Comparison of ENCODE assay signal across 20 cellular contexts in the genomic region with DNA sequence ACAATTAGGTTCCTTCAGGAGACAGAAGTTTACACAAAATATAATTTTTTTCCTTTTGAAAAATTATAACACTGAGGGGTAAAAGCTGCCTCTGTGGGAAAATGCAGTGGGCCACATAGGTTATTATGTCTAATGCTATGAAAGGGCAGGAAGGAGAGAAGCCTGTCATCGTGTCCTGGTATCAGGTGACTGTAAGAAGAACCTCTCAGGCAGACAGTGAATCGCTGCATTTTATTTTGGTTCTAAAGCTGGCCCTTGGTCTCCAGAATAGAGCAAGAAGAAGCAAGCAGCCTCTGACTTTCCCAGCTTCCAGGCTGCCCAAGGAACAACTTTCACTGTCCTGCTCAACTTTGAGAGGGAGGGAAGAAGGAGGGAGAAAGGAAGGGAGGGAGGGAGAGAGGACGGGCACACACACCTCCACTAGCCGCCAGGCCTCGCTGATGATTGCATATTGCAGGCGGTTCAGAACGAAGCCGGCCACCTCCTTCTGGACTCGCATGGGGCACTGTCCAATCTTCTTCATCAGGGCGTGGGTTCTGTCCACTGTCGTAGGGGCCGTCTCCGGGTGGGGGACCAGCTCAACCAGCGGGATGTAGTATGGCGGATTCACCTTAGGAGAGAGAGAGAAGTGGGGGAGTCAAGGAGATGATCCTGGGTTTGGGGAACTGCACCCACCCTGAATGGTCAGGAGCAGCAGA.
"Had no signal": no experiment of that assay in that cellular context is flagged by ENCODE, and none has a peak within 500 bp of the region (broad histone marks: within the 10 kb centered on the region; RNA-seq: fewer than 3 reads in every experiment).

No MANE protein-coding gene starts in this region.

- DNase-seq: activated CD4-positive, alpha-beta T cell treated with anti-CD3 and anti-CD28 coated beads, Interleukin-2, amount 10 ng/mL, durations not matched to agents 7 days and 5 days; activated CD4-positive, CD25-positive, alpha-beta regulatory T cell; activated CD8-positive, alpha-beta memory T cell treated with anti-CD3 and anti-CD28 coated beads for 24 hours; activated naive CD4-positive, alpha-beta T cell treated with anti-CD3 and anti-CD28 coated beads for 36 hours; central memory CD4-positive, alpha-beta T cell; cortex of kidney; effector CD8-positive, alpha-beta T cell; hippocampal formation; kidney glomerular epithelial cell; naive thymus-derived CD4-positive, alpha-beta T cell; nucleus accumbens; sigmoid colon; stimulated activated CD4-positive, alpha-beta T cell treated with anti-CD3 and anti-CD28 coated beads, Interleukin-2, amount 100 ng/mL, for 24 hours; stimulated activated naive CD4-positive, alpha-beta T cell treated with Interleukin-2 at 50 U/mL for 16 hours; T-helper 2 cell; upper lobe of left lung had no signal

- ATAC-seq: activated T-helper 17 cell treated with anti-CD3 and anti-CD28 coated beads, Interleukin-2, amount 50 U/mL, for 72 hours; naive thymus-derived CD4-positive, alpha-beta T cell had no signal

- H3K36me3 ChIP-seq: prostate gland had no signal

- H3K27me3 ChIP-seq: sigmoid colon, upper lobe of left lung had no signal

- FAIRE-seq: TTC549 had no signal

- H3K9me3 ChIP-seq: prostate gland, sigmoid colon, upper lobe of left lung had no signal

- H3K27me3 Mint-ChIP-seq: activated CD4-positive, alpha-beta T cell treated with anti-CD3 and anti-CD28 coated beads, Interleukin-2, amount 10 ng/mL, durations not matched to agents 7 days and 5 days; activated T-helper 17 cell treated with anti-CD3 and anti-CD28 coated beads, Interleukin-2, amount 50 U/mL, for 72 hours had no signal

- H3K9me3 Mint-ChIP-seq: activated naive CD4-positive, alpha-beta T cell treated with anti-CD3 and anti-CD28 coated beads for 36 hours; activated T-helper 17 cell treated with anti-CD3 and anti-CD28 coated beads, Interleukin-2, amount 50 U/mL, for 72 hours had no signal

- H3K4me3 Mint-ChIP-seq: activated CD4-positive, alpha-beta T cell treated with anti-CD3 and anti-CD28 coated beads, Interleukin-2, amount 10 ng/mL, durations not matched to agents 7 days and 5 days; activated naive CD4-positive, alpha-beta T cell treated with anti-CD3 and anti-CD28 coated beads for 36 hours; activated T-helper 17 cell treated with anti-CD3 and anti-CD28 coated beads, Interleukin-2, amount 50 U/mL, for 72 hours; naive thymus-derived CD4-positive, alpha-beta T cell had no signal

- H3K4me3 ChIP-seq: lung, prostate gland, sigmoid colon, upper lobe of left lung had no signal

- H3K4me1 ChIP-seq: prostate gland, sigmoid colon, upper lobe of left lung had no signal

- H3K27ac ChIP-seq: sigmoid colon, upper lobe of left lung had no signal
